1 cellular context compared by ENCODE assay signal in the genomic region with DNA sequence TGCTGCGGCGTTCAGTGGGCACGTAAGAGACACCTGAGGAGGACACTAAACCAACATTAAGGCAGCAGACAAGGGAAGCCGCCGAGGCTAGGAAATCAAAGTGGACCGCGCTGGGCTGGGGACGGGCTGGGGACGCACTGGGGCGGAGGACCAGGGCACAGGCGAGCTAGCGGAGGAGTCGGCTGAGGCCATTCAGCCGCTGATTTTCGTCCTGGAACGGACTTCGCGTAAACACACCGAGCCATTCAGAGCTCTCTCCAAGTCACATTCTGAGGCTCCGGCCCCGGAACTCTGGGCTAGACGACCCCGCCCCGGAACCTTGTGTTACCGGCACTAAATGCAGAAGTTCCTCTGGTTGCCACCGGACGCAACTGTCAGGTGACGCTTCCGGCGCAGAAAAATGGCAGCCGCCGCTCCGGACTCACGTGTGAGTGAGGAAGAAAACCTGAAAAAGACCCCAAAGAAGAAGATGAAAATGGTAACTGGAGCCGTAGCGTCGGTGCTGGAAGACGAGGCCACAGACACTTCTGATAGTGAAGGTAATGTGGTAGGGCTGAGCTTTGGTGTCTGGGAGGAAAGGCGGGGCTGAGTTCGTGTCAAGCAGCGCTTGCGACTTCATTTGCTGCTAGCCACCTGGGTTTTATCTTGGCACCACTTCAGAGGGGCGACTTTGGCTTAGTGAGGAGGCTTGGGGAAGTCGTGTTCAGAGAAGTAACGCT.
A peak's percentile ranks its signal among the peaks of the same experiment; 100 is the strongest.
TF ChIP-seq lines count a peak whose summit lies in the region.

A gene with protein sequence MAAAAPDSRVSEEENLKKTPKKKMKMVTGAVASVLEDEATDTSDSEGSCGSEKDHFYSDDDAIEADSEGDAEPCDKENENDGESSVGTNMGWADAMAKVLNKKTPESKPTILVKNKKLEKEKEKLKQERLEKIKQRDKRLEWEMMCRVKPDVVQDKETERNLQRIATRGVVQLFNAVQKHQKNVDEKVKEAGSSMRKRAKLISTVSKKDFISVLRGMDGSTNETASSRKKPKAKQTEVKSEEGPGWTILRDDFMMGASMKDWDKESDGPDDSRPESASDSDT (plus strand): TSS at position 377 of the 719 bp plus-strand sequence. CDS start 24 bp downstream, at position 401.

TF ChIP-seq in HepG2, 621 proteins besides CTCF, POLR2A, EP300 and RAD21 (continued from another document and continues in another):
- TF ChIP-seq SPEN (CRISPR knock-in tag; IDR thresholded peaks at IDR 0.05; ENCODE audit: low read depth) (peak; percentile 61), ZBTB21 (CRISPR knock-in tag; IDR thresholded peaks at IDR 0.05) (no peak), NONO (IDR thresholded peaks at IDR 0.05) (no peak), NONO (CRISPR knock-in tag; conservative IDR thresholded peaks at IDR 0.05) (peak; percentile 96), ZNF883 (CRISPR knock-in tag; IDR thresholded peaks at IDR 0.05; ENCODE audit: not compliant biosample characterization) (peak; percentile 90), MEIS2 (CRISPR knock-in tag; IDR thresholded peaks at IDR 0.05) (peak; percentile 89; the same call in 1 of the 2 replicates), ASH2L (IDR thresholded peaks at IDR 0.05; ENCODE audit: insufficient read length, low read depth, low read length) (peak; percentile 96), TBX3 (IDR thresholded peaks at IDR 0.05; ENCODE audit: borderline replicate concordance) (no peak), POLR2G (IDR thresholded peaks at IDR 0.05; ENCODE audit: low read depth, low read length) (peak; percentile 92), PHF8 (CRISPR knock-in tag; IDR thresholded peaks at IDR 0.05) (peak; percentile 82), KDM2A (CRISPR knock-in tag; IDR thresholded peaks at IDR 0.05; ENCODE audit: borderline replicate concordance, low read depth) (peak; percentile 95), AKAP8 (CRISPR knock-in tag; IDR thresholded peaks at IDR 0.05) (0 out of 2 replicates have a peak, but pooled peaks have one; percentile 35), GTF3A (CRISPR knock-in tag; conservative IDR thresholded peaks at IDR 0.05) (0 out of 2 replicates have a peak, but pooled peaks have one; percentile 21), MBNL3 (CRISPR knock-in tag; conservative IDR thresholded peaks at IDR 0.05) (no peak), SP5 (CRISPR knock-in tag; IDR thresholded peaks at IDR 0.05; ENCODE audit: borderline replicate concordance, low read depth) (peak; percentile 89), ZFX (CRISPR knock-in tag; IDR thresholded peaks at IDR 0.05; ENCODE audit: low read depth) (peak; percentile 80), PHB2 (IDR thresholded peaks at IDR 0.05; ENCODE audit: partially characterized antibody) (no peak), ZNF333 (CRISPR knock-in tag; IDR thresholded peaks at IDR 0.05; ENCODE audit: borderline replicate concordance) (0 out of 2 replicates have a peak, but pooled peaks have one; percentile 27), POLR2AphosphoS5 (IDR thresholded peaks at IDR 0.05; ENCODE audit: low read depth, low read length) (peak; percentile 91), ZBTB3 (CRISPR knock-in tag; IDR thresholded peaks at IDR 0.05; ENCODE audit: borderline replicate concordance, low read depth) (no peak), NR2C2 (CRISPR knock-in tag; IDR thresholded peaks at IDR 0.05; ENCODE audit: borderline replicate concordance) (peak; percentile 73; the same call in 1 of the 2 replicates), FOXK2 (IDR thresholded peaks at IDR 0.05) (0 out of 2 replicates have a peak, but pooled peaks have one; percentile 32), ZNF598 (CRISPR knock-in tag; IDR thresholded peaks at IDR 0.05; ENCODE audit: borderline replicate concordance) (0 out of 2 replicates have a peak, but pooled peaks have one; percentile 72), ZNF558 (CRISPR knock-in tag; IDR thresholded peaks at IDR 0.05; ENCODE audit: borderline replicate concordance) (no peak; the same call in 1 of the 2 replicates), ZBTB38 (CRISPR knock-in tag; IDR thresholded peaks at IDR 0.05) (no peak)
- TF ChIP-seq, protein P1, sequence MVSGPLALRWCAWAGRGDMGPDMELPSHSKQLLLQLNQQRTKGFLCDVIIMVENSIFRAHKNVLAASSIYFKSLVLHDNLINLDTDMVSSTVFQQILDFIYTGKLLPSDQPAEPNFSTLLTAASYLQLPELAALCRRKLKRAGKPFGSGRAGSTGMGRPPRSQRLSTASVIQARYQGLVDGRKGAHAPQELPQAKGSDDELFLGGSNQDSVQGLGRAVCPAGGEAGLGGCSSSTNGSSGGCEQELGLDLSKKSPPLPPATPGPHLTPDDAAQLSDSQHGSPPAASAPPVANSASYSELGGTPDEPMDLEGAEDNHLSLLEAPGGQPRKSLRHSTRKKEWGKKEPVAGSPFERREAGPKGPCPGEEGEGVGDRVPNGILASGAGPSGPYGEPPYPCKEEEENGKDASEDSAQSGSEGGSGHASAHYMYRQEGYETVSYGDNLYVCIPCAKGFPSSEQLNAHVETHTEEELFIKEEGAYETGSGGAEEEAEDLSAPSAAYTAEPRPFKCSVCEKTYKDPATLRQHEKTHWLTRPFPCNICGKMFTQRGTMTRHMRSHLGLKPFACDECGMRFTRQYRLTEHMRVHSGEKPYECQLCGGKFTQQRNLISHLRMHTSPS (CRISPR knock-in tag; IDR thresholded peaks at IDR 0.05; ENCODE audit: low read depth) = no peak; the same call in 1 of the 2 replicates
- TF ChIP-seq, protein P2, sequence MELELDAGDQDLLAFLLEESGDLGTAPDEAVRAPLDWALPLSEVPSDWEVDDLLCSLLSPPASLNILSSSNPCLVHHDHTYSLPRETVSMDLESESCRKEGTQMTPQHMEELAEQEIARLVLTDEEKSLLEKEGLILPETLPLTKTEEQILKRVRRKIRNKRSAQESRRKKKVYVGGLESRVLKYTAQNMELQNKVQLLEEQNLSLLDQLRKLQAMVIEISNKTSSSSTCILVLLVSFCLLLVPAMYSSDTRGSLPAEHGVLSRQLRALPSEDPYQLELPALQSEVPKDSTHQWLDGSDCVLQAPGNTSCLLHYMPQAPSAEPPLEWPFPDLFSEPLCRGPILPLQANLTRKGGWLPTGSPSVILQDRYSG (CRISPR knock-in tag; IDR thresholded peaks at IDR 0.05) = peak; percentile 66; the same call in 1 of the 2 replicates
- TF ChIP-seq, protein P3, sequence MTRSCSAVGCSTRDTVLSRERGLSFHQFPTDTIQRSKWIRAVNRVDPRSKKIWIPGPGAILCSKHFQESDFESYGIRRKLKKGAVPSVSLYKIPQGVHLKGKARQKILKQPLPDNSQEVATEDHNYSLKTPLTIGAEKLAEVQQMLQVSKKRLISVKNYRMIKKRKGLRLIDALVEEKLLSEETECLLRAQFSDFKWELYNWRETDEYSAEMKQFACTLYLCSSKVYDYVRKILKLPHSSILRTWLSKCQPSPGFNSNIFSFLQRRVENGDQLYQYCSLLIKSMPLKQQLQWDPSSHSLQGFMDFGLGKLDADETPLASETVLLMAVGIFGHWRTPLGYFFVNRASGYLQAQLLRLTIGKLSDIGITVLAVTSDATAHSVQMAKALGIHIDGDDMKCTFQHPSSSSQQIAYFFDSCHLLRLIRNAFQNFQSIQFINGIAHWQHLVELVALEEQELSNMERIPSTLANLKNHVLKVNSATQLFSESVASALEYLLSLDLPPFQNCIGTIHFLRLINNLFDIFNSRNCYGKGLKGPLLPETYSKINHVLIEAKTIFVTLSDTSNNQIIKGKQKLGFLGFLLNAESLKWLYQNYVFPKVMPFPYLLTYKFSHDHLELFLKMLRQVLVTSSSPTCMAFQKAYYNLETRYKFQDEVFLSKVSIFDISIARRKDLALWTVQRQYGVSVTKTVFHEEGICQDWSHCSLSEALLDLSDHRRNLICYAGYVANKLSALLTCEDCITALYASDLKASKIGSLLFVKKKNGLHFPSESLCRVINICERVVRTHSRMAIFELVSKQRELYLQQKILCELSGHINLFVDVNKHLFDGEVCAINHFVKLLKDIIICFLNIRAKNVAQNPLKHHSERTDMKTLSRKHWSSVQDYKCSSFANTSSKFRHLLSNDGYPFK (CRISPR knock-in tag; IDR thresholded peaks at IDR 0.05; ENCODE audit: borderline replicate concordance) = peak; percentile 88; the same call in 1 of the 2 replicates
- TF ChIP-seq, protein P4, sequence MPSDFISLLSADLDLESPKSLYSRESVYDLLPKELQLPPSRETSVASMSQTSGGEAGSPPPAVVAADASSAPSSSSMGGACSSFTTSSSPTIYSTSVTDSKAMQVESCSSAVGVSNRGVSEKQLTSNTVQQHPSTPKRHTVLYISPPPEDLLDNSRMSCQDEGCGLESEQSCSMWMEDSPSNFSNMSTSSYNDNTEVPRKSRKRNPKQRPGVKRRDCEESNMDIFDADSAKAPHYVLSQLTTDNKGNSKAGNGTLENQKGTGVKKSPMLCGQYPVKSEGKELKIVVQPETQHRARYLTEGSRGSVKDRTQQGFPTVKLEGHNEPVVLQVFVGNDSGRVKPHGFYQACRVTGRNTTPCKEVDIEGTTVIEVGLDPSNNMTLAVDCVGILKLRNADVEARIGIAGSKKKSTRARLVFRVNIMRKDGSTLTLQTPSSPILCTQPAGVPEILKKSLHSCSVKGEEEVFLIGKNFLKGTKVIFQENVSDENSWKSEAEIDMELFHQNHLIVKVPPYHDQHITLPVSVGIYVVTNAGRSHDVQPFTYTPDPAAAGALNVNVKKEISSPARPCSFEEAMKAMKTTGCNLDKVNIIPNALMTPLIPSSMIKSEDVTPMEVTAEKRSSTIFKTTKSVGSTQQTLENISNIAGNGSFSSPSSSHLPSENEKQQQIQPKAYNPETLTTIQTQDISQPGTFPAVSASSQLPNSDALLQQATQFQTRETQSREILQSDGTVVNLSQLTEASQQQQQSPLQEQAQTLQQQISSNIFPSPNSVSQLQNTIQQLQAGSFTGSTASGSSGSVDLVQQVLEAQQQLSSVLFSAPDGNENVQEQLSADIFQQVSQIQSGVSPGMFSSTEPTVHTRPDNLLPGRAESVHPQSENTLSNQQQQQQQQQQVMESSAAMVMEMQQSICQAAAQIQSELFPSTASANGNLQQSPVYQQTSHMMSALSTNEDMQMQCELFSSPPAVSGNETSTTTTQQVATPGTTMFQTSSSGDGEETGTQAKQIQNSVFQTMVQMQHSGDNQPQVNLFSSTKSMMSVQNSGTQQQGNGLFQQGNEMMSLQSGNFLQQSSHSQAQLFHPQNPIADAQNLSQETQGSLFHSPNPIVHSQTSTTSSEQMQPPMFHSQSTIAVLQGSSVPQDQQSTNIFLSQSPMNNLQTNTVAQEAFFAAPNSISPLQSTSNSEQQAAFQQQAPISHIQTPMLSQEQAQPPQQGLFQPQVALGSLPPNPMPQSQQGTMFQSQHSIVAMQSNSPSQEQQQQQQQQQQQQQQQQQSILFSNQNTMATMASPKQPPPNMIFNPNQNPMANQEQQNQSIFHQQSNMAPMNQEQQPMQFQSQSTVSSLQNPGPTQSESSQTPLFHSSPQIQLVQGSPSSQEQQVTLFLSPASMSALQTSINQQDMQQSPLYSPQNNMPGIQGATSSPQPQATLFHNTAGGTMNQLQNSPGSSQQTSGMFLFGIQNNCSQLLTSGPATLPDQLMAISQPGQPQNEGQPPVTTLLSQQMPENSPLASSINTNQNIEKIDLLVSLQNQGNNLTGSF (CRISPR knock-in tag; IDR thresholded peaks at IDR 0.05) = no peak
- TF ChIP-seq, protein P5, sequence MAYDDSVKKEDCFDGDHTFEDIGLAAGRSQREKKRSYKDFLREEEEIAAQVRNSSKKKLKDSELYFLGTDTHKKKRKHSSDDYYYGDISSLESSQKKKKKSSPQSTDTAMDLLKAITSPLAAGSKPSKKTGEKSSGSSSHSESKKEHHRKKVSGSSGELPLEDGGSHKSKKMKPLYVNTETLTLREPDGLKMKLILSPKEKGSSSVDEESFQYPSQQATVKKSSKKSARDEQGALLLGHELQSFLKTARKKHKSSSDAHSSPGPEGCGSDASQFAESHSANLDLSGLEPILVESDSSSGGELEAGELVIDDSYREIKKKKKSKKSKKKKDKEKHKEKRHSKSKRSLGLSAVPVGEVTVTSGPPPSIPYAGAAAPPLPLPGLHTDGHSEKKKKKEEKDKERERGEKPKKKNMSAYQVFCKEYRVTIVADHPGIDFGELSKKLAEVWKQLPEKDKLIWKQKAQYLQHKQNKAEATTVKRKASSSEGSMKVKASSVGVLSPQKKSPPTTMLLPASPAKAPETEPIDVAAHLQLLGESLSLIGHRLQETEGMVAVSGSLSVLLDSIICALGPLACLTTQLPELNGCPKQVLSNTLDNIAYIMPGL (CRISPR knock-in tag; IDR thresholded peaks at IDR 0.05; ENCODE audit: borderline replicate concordance in 1 of 2, low read depth in 1 of 2) = peak; percentile 64 to 68; a peak in 3 of 4 replicates
- TF ChIP-seq, protein P6, sequence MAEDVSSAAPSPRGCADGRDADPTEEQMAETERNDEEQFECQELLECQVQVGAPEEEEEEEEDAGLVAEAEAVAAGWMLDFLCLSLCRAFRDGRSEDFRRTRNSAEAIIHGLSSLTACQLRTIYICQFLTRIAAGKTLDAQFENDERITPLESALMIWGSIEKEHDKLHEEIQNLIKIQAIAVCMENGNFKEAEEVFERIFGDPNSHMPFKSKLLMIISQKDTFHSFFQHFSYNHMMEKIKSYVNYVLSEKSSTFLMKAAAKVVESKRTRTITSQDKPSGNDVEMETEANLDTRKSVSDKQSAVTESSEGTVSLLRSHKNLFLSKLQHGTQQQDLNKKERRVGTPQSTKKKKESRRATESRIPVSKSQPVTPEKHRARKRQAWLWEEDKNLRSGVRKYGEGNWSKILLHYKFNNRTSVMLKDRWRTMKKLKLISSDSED (CRISPR knock-in tag; IDR thresholded peaks at IDR 0.05) = no peak
- TF ChIP-seq, protein P7, sequence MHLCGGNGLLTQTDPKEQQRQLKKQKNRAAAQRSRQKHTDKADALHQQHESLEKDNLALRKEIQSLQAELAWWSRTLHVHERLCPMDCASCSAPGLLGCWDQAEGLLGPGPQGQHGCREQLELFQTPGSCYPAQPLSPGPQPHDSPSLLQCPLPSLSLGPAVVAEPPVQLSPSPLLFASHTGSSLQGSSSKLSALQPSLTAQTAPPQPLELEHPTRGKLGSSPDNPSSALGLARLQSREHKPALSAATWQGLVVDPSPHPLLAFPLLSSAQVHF (CRISPR knock-in tag; IDR thresholded peaks at IDR 0.05) = 0 out of 2 replicates have a peak, but pooled peaks have one; percentile 39
- TF ChIP-seq, protein P8, sequence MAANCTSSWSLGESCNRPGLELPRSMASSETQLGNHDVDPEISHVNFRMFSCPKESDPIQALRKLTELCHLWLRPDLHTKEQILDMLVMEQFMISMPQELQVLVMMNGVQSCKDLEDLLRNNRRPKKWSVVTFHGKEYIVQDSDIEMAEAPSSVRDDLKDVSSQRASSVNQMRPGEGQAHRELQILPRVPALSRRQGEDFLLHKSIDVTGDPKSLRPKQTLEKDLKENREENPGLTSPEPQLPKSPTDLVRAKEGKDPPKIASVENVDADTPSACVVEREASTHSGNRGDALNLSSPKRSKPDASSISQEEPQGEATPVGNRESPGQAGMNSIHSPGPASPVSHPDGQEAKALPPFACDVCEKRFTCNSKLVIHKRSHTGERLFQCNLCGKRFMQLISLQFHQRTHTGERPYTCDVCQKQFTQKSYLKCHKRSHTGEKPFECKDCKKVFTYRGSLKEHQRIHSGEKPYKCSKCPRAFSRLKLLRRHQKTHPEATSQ (CRISPR knock-in tag; IDR thresholded peaks at IDR 0.05; ENCODE audit: borderline replicate concordance) = peak; percentile 90; the same call in 1 of the 2 replicates
- TF ChIP-seq, protein P9, sequence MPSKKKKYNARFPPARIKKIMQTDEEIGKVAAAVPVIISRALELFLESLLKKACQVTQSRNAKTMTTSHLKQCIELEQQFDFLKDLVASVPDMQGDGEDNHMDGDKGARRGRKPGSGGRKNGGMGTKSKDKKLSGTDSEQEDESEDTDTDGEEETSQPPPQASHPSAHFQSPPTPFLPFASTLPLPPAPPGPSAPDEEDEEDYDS (CRISPR knock-in tag; IDR thresholded peaks at IDR 0.05) = peak; percentile 49; the same call in 1 of the 2 replicates
